ENCODE assay signal across 13 cellular contexts in the genomic region with DNA sequence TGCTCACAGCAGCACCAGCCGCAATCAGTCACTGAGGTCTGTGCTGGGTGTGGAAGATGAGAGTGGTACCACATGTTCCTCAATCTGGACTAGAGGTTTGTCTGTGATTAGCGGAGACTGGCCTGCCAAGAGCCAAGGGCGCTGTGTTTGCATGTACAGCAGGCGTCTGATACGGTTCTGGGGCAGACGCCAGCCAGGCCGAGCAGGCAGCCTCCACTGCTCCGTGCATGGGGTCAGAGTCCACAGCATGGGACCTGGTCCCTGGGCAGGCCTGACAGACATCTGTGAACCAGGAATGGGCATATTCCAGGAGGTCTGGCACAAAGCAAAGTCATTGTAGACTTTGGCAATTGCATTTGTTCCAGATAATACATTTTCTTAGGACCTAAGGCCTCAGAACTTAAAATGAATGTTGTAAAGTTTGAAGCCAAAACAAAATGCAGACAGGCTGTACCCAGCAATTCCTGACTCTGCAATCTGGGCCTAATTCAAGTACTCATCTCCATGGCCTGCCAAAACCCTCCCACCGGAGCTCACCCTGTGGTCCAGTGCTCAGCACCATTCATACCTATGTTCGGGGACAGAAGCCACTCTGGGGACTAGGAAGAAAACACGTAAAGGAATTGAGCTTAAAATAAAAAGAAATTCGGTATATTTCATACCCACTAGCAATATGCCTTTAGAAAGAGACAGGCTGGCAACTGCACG. TPM values are rescaled to one million over a fixed set of nuclear protein-coding genes. Genes with fewer than 3 reads are reported as not detected.
A peak's percentile ranks its signal among the peaks of the same experiment; 100 is the strongest.
DNase-seq lines count a peak whose midpoint lies in the region; ATAC-seq and TF ChIP-seq lines count a peak whose summit lies in the region.
"Had no signal": no experiment of that assay in that cellular context is flagged by ENCODE, and none has a peak within 500 bp of the region (broad histone marks: within the 10 kb centered on the region; RNA-seq: fewer than 3 reads in every experiment).

No MANE protein-coding gene starts in this region.

- H3K4me1 ChIP-seq in ascending aorta: peaks cover 18% of the 10 kb centered on the region in 2 donors
- H3K4me1 ChIP-seq in right cardiac atrium (ENCODE audit: control insufficient read depth, insufficient read depth, low read length): peaks cover 5% of the 10 kb centered on the region
- peaks cover 7% of the 10 kb centered on the region for H3K4me1 ChIP-seq in psoas muscle
- H3K4me1 ChIP-seq: breast epithelium had no signal

- peak; percentile 84 for DNase-seq in DMS 273 treated with DMSO at 0.1 percent for 48 hours (lab: John Stamatoyannopoulos, UW)
- peak in 1 of 2 donors; percentile 81 for DNase-seq in ascending aorta (ENCODE audit: low spot score in 2 of 2)
- DNase-seq in right cardiac atrium: peak; percentile 87 to 97 (median 95)
- peak in 1 of 2 donors; percentile 68 for DNase-seq in psoas muscle
- DNase-seq in DMS53 (lab: John Stamatoyannopoulos, UW): no peak
- DNase-seq in AML-193 (lab: John Stamatoyannopoulos, UW): no peak
- no peak for DNase-seq in GM19240 (ENCODE audit: insufficient read length, low spot score)
- DNase-seq: CD4-positive, CD25-positive, alpha-beta regulatory T cell; NCI-H1092 treated with DMSO at 0.1 percent for 48 hours; NCI-H774 had no signal

- intact Hi-C loops in ascending aorta (cut with DNase I): no loop called here
- intact Hi-C loops in right cardiac atrium (cut with DNase I): no loop called here
- intact Hi-C loops in psoas muscle (cut with DNase I): no loop called here

- TF ChIP-seq CTCF in ascending aorta (IDR thresholded peaks at IDR 0.05): no peak
- no peak for TF ChIP-seq CTCF in psoas muscle (IDR thresholded peaks at IDR 0.05)

- H3K4me3 ChIP-seq in ascending aorta (peak overlapping the region in 1 of 2 donors; percentile 11), right cardiac atrium (ENCODE audit: low read length) (no peak overlapping the region), psoas muscle (no peak overlapping the region)
- H3K4me3 ChIP-seq: breast epithelium had no signal

- H3K36me3 ChIP-seq in ascending aorta (no peaks in the 10 kb centered on the region), psoas muscle (ENCODE audit: insufficient read depth in 1 of 2, low read depth in 1 of 2) (peaks cover 0 to 8% of the 10 kb centered on the region in 2 donors)
- H3K36me3 ChIP-seq: breast epithelium had no signal

- no peaks in the 10 kb centered on the region for H3K27me3 ChIP-seq in ascending aorta
- no peaks in the 10 kb centered on the region for H3K27me3 ChIP-seq in right cardiac atrium (ENCODE audit: control insufficient read depth, insufficient read depth)
- no peaks in the 10 kb centered on the region for H3K27me3 ChIP-seq in psoas muscle (ENCODE audit: insufficient read depth in 3 of 3, low read length in 2 of 3)
- H3K27me3 ChIP-seq: breast epithelium had no signal

- H3K27ac ChIP-seq in ascending aorta: peak overlapping the region; percentile 73 to 78
- peak overlapping the region; percentile 30 for H3K27ac ChIP-seq in right cardiac atrium (ENCODE audit: low read length)
- peak overlapping the region; percentile 9 for H3K27ac ChIP-seq in psoas muscle

- 57% methylated on average over 13 of the region's 13 CpGs for WGBS in right cardiac atrium
- 31 to 54% (median 34%) methylated on average over 13 of the region's 13 CpGs for WGBS in psoas muscle, 3 donors

- H3K9me3 ChIP-seq in ascending aorta: no peaks in the 10 kb centered on the region
- no peaks in the 10 kb centered on the region for H3K9me3 ChIP-seq in right cardiac atrium (ENCODE audit: control insufficient read depth, low read length)
- no peaks in the 10 kb centered on the region for H3K9me3 ChIP-seq in psoas muscle
- H3K9me3 ChIP-seq: breast epithelium had no signal

- peak; percentile 92 to 96 for ATAC-seq in right cardiac atrium
- peak; percentile 62 to 91 (median 82) for ATAC-seq in psoas muscle
- no peak for ATAC-seq in GM19463 (IDR thresholded peaks at IDR 0.05; ENCODE audit: unreplicated experiment)

RNA-seq across cellular contexts. Expression of a gene that starts 50.0 kb away (rescaled TPM):
- 90.8 TPM for total RNA-seq in ascending aorta
- total RNA-seq in right cardiac atrium: 10 to 100 TPM; 25.3 to 46.3 (median 33.9) TPM
- 17.6 TPM for polyA plus RNA-seq in right cardiac atrium
- total RNA-seq in psoas muscle: 10 to 100 TPM; 28.1 to 47.6 (median 43.6) TPM
- polyA plus RNA-seq in psoas muscle: 10 to 100 TPM; 15.6 to 18.3 (median 16.5) TPM
- total RNA-seq: CD4-positive, CD25-positive, alpha-beta regulatory T cell; SK-MEL-5 had no signal
- polyA plus RNA-seq: CD4-positive, CD25-positive, alpha-beta regulatory T cell had no signal

Comparison
In these comparisons a context has a peak if more than half of its experiments do, and no peak if none do; other contexts are left out.
1. DNase-seq: peak in DMS 273 treated with DMSO at 0.1 percent for 48 hours (single experiment) and right cardiac atrium (3 of 3); none in DMS53 (single experiment), AML-193 (0 of 2) and GM19240 (single experiment).
2. H3K27ac ChIP-seq: peak in every context shown above with its lines; median percentile 76 in ascending aorta; 30 in right cardiac atrium; 9 in psoas muscle.